Comparison of ENCODE assay signal across 1 cellular context in genomic region chr13:30577381-30577780, GRCh38.
TF ChIP-seq lines count a peak whose summit lies in the region.

No MANE protein-coding gene starts in this region.

TF ChIP-seq in WTC11, 78 proteins besides CTCF, POLR2A, EP300 and RAD21 (continued from another document):
- TF ChIP-seq, protein P1, sequence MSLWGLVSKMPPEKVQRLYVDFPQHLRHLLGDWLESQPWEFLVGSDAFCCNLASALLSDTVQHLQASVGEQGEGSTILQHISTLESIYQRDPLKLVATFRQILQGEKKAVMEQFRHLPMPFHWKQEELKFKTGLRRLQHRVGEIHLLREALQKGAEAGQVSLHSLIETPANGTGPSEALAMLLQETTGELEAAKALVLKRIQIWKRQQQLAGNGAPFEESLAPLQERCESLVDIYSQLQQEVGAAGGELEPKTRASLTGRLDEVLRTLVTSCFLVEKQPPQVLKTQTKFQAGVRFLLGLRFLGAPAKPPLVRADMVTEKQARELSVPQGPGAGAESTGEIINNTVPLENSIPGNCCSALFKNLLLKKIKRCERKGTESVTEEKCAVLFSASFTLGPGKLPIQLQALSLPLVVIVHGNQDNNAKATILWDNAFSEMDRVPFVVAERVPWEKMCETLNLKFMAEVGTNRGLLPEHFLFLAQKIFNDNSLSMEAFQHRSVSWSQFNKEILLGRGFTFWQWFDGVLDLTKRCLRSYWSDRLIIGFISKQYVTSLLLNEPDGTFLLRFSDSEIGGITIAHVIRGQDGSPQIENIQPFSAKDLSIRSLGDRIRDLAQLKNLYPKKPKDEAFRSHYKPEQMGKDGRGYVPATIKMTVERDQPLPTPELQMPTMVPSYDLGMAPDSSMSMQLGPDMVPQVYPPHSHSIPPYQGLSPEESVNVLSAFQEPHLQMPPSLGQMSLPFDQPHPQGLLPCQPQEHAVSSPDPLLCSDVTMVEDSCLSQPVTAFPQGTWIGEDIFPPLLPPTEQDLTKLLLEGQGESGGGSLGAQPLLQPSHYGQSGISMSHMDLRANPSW (CRISPR knock-in tag; conservative IDR thresholded peaks at IDR 0.05; ENCODE audit: low read depth), result no peak
- TF ChIP-seq SP1 (CRISPR knock-in tag; conservative IDR thresholded peaks at IDR 0.05) (no peak), CDX4 (CRISPR knock-in tag; IDR thresholded peaks at IDR 0.05; ENCODE audit: borderline replicate concordance) (no peak), CBFB (CRISPR knock-in tag; IDR thresholded peaks at IDR 0.05; ENCODE audit: low read depth) (no peak), TP53 (CRISPR knock-in tag; IDR thresholded peaks at IDR 0.05) (no peak), USF1 (CRISPR knock-in tag; IDR thresholded peaks at IDR 0.05) (no peak), ZNF532 (CRISPR knock-in tag; IDR thresholded peaks at IDR 0.05; ENCODE audit: borderline replicate concordance) (no peak), NR3C1 (CRISPR knock-in tag; conservative IDR thresholded peaks at IDR 0.05; ENCODE audit: low read depth) (no peak), SMAD4 (CRISPR knock-in tag; IDR thresholded peaks at IDR 0.05) (no peak)
- TF ChIP-seq, protein P2, sequence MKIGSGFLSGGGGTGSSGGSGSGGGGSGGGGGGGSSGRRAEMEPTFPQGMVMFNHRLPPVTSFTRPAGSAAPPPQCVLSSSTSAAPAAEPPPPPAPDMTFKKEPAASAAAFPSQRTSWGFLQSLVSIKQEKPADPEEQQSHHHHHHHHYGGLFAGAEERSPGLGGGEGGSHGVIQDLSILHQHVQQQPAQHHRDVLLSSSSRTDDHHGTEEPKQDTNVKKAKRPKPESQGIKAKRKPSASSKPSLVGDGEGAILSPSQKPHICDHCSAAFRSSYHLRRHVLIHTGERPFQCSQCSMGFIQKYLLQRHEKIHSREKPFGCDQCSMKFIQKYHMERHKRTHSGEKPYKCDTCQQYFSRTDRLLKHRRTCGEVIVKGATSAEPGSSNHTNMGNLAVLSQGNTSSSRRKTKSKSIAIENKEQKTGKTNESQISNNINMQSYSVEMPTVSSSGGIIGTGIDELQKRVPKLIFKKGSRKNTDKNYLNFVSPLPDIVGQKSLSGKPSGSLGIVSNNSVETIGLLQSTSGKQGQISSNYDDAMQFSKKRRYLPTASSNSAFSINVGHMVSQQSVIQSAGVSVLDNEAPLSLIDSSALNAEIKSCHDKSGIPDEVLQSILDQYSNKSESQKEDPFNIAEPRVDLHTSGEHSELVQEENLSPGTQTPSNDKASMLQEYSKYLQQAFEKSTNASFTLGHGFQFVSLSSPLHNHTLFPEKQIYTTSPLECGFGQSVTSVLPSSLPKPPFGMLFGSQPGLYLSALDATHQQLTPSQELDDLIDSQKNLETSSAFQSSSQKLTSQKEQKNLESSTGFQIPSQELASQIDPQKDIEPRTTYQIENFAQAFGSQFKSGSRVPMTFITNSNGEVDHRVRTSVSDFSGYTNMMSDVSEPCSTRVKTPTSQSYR (CRISPR knock-in tag; IDR thresholded peaks at IDR 0.05), result no peak
- TF ChIP-seq, protein P3, sequence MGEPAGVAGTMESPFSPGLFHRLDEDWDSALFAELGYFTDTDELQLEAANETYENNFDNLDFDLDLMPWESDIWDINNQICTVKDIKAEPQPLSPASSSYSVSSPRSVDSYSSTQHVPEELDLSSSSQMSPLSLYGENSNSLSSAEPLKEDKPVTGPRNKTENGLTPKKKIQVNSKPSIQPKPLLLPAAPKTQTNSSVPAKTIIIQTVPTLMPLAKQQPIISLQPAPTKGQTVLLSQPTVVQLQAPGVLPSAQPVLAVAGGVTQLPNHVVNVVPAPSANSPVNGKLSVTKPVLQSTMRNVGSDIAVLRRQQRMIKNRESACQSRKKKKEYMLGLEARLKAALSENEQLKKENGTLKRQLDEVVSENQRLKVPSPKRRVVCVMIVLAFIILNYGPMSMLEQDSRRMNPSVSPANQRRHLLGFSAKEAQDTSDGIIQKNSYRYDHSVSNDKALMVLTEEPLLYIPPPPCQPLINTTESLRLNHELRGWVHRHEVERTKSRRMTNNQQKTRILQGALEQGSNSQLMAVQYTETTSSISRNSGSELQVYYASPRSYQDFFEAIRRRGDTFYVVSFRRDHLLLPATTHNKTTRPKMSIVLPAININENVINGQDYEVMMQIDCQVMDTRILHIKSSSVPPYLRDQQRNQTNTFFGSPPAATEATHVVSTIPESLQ (CRISPR knock-in tag; IDR thresholded peaks at IDR 0.05), result no peak
- TF ChIP-seq, protein P4, sequence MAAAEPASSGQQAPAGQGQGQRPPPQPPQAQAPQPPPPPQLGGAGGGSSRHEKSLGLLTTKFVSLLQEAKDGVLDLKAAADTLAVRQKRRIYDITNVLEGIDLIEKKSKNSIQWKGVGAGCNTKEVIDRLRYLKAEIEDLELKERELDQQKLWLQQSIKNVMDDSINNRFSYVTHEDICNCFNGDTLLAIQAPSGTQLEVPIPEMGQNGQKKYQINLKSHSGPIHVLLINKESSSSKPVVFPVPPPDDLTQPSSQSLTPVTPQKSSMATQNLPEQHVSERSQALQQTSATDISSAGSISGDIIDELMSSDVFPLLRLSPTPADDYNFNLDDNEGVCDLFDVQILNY (CRISPR knock-in tag; IDR thresholded peaks at IDR 0.05), result no peak
- TF ChIP-seq, protein P5, sequence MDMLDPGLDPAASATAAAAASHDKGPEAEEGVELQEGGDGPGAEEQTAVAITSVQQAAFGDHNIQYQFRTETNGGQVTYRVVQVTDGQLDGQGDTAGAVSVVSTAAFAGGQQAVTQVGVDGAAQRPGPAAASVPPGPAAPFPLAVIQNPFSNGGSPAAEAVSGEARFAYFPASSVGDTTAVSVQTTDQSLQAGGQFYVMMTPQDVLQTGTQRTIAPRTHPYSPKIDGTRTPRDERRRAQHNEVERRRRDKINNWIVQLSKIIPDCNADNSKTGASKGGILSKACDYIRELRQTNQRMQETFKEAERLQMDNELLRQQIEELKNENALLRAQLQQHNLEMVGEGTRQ (CRISPR knock-in tag; IDR thresholded peaks at IDR 0.05), result no peak
TF ChIP-seq in WTC11: peak in this region for 0.
